Comparison of ENCODE assay signal across 2 cellular contexts in the genomic region with DNA sequence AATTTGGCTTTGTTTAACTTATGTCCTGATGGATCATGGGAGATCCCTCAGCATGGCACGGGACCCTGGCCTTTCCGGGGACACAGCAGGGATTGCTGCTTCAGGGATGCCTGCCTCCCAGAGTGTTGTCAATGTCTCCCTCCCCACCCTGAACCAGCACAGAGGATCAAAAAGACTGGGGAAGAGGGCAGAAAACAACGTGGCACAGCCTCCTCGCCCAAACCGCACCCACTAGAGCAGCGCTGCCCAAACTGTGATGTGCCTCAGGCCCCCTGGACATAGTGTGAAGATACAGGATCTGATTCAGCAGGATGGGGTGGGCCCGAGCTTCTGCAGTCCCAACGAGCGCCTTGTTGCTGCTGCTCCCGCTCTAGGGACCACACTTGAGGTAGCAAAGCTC.
TF ChIP-seq lines count a peak whose summit lies in the region.

No MANE protein-coding gene starts in this region.

TF ChIP-seq in HepG2, 621 proteins besides CTCF, POLR2A, EP300 and RAD21 (continued from another document):
- TF ChIP-seq, protein P1, sequence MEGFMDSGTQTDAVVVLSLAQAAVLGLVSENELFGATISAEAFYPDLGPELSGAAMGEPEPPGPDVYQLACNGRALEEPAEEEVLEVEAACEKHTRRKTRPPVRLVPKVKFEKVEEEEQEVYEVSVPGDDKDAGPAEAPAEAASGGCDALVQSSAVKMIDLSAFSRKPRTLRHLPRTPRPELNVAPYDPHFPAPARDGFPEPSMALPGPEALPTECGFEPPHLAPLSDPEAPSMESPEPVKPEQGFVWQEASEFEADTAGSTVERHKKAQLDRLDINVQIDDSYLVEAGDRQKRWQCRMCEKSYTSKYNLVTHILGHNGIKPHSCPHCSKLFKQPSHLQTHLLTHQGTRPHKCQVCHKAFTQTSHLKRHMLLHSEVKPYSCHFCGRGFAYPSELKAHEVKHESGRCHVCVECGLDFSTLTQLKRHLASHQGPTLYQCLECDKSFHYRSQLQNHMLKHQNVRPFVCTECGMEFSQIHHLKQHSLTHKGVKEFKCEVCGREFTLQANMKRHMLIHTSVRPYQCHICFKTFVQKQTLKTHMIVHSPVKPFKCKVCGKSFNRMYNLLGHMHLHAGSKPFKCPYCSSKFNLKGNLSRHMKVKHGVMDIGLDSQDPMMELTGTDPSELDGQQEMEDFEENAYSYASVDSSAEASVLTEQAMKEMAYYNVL (CRISPR knock-in tag; IDR thresholded peaks at IDR 0.05; ENCODE audit: borderline replicate concordance) = no peak
- TF ChIP-seq SPEN (CRISPR knock-in tag; IDR thresholded peaks at IDR 0.05; ENCODE audit: low read depth) = no peak
- no peak for TF ChIP-seq ZFP41 (CRISPR knock-in tag; IDR thresholded peaks at IDR 0.05; ENCODE audit: borderline replicate concordance)
- no peak for TF ChIP-seq NFYB (CRISPR knock-in tag; IDR thresholded peaks at IDR 0.05)
- no peak for TF ChIP-seq ZNF816 (CRISPR knock-in tag; IDR thresholded peaks at IDR 0.05; ENCODE audit: borderline replicate concordance)
- TF ChIP-seq ZBTB7A (CRISPR knock-in tag; IDR thresholded peaks at IDR 0.05) = no peak
- no peak for TF ChIP-seq CEBPB (IDR thresholded peaks at IDR 0.05; ENCODE audit: borderline replicate concordance, low read depth, low read length)
- TF ChIP-seq, protein P2, sequence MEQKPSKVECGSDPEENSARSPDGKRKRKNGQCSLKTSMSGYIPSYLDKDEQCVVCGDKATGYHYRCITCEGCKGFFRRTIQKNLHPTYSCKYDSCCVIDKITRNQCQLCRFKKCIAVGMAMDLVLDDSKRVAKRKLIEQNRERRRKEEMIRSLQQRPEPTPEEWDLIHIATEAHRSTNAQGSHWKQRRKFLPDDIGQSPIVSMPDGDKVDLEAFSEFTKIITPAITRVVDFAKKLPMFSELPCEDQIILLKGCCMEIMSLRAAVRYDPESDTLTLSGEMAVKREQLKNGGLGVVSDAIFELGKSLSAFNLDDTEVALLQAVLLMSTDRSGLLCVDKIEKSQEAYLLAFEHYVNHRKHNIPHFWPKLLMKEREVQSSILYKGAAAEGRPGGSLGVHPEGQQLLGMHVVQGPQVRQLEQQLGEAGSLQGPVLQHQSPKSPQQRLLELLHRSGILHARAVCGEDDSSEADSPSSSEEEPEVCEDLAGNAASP (CRISPR knock-in tag; IDR thresholded peaks at IDR 0.05; ENCODE audit: borderline replicate concordance) = no peak
- TF ChIP-seq ZNF543 (CRISPR knock-in tag; IDR thresholded peaks at IDR 0.05) = no peak
- TF ChIP-seq ZBTB3 (CRISPR knock-in tag; IDR thresholded peaks at IDR 0.05; ENCODE audit: borderline replicate concordance, low read depth) = no peak

TF ChIP-seq in GM23338, 12 proteins besides CTCF, POLR2A, EP300 and RAD21:
- TF ChIP-seq, protein P3, sequence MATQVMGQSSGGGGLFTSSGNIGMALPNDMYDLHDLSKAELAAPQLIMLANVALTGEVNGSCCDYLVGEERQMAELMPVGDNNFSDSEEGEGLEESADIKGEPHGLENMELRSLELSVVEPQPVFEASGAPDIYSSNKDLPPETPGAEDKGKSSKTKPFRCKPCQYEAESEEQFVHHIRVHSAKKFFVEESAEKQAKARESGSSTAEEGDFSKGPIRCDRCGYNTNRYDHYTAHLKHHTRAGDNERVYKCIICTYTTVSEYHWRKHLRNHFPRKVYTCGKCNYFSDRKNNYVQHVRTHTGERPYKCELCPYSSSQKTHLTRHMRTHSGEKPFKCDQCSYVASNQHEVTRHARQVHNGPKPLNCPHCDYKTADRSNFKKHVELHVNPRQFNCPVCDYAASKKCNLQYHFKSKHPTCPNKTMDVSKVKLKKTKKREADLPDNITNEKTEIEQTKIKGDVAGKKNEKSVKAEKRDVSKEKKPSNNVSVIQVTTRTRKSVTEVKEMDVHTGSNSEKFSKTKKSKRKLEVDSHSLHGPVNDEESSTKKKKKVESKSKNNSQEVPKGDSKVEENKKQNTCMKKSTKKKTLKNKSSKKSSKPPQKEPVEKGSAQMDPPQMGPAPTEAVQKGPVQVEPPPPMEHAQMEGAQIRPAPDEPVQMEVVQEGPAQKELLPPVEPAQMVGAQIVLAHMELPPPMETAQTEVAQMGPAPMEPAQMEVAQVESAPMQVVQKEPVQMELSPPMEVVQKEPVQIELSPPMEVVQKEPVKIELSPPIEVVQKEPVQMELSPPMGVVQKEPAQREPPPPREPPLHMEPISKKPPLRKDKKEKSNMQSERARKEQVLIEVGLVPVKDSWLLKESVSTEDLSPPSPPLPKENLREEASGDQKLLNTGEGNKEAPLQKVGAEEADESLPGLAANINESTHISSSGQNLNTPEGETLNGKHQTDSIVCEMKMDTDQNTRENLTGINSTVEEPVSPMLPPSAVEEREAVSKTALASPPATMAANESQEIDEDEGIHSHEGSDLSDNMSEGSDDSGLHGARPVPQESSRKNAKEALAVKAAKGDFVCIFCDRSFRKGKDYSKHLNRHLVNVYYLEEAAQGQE (IDR thresholded peaks at IDR 0.05; ENCODE audit: unreplicated experiment) = no peak
- TF ChIP-seq, protein P4, sequence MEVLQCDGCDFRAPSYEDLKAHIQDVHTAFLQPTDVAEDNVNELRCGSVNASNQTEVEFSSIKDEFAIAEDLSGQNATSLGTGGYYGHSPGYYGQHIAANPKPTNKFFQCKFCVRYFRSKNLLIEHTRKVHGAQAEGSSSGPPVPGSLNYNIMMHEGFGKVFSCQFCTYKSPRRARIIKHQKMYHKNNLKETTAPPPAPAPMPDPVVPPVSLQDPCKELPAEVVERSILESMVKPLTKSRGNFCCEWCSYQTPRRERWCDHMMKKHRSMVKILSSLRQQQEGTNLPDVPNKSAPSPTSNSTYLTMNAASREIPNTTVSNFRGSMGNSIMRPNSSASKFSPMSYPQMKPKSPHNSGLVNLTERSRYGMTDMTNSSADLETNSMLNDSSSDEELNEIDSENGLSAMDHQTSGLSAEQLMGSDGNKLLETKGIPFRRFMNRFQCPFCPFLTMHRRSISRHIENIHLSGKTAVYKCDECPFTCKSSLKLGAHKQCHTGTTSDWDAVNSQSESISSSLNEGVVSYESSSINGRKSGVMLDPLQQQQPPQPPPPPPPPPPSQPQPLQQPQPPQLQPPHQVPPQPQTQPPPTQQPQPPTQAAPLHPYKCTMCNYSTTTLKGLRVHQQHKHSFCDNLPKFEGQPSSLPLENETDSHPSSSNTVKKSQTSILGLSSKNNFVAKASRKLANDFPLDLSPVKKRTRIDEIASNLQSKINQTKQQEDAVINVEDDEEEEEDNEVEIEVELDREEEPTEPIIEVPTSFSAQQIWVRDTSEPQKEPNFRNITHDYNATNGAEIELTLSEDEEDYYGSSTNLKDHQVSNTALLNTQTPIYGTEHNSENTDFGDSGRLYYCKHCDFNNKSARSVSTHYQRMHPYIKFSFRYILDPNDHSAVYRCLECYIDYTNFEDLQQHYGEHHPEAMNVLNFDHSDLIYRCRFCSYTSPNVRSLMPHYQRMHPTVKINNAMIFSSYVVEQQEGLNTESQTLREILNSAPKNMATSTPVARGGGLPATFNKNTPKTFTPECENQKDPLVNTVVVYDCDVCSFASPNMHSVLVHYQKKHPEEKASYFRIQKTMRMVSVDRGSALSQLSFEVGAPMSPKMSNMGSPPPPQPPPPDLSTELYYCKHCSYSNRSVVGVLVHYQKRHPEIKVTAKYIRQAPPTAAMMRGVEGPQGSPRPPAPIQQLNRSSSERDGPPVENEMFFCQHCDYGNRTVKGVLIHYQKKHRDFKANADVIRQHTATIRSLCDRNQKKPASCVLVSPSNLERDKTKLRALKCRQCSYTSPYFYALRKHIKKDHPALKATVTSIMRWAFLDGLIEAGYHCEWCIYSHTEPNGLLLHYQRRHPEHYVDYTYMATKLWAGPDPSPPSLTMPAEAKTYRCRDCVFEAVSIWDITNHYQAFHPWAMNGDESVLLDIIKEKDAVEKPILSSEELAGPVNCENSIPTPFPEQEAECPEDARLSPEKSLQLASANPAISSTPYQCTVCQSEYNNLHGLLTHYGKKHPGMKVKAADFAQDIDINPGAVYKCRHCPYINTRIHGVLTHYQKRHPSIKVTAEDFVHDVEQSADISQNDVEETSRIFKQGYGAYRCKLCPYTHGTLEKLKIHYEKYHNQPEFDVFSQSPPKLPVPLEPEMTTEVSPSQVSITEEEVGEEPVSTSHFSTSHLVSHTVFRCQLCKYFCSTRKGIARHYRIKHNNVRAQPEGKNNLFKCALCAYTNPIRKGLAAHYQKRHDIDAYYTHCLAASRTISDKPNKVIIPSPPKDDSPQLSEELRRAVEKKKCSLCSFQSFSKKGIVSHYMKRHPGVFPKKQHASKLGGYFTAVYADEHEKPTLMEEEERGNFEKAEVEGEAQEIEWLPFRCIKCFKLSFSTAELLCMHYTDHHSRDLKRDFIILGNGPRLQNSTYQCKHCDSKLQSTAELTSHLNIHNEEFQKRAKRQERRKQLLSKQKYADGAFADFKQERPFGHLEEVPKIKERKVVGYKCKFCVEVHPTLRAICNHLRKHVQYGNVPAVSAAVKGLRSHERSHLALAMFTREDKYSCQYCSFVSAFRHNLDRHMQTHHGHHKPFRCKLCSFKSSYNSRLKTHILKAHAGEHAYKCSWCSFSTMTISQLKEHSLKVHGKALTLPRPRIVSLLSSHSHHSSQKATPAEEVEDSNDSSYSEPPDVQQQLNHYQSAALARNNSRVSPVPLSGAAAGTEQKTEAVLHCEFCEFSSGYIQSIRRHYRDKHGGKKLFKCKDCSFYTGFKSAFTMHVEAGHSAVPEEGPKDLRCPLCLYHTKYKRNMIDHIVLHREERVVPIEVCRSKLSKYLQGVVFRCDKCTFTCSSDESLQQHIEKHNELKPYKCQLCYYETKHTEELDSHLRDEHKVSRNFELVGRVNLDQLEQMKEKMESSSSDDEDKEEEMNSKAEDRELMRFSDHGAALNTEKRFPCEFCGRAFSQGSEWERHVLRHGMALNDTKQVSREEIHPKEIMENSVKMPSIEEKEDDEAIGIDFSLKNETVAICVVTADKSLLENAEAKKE (CRISPR knock-in tag; IDR thresholded peaks at IDR 0.05) = no peak
- TF ChIP-seq JUNB (IDR thresholded peaks at IDR 0.05; ENCODE audit: unreplicated experiment) = no peak
- TF ChIP-seq STAT1 (IDR thresholded peaks at IDR 0.05; ENCODE audit: unreplicated experiment) = no peak
- TF ChIP-seq ZNF114 (CRISPR knock-in tag; IDR thresholded peaks at IDR 0.05) = no peak
- no peak for TF ChIP-seq EZH2phosphoT487 (IDR thresholded peaks at IDR 0.05; ENCODE audit: unreplicated experiment)
- TF ChIP-seq, protein P5, sequence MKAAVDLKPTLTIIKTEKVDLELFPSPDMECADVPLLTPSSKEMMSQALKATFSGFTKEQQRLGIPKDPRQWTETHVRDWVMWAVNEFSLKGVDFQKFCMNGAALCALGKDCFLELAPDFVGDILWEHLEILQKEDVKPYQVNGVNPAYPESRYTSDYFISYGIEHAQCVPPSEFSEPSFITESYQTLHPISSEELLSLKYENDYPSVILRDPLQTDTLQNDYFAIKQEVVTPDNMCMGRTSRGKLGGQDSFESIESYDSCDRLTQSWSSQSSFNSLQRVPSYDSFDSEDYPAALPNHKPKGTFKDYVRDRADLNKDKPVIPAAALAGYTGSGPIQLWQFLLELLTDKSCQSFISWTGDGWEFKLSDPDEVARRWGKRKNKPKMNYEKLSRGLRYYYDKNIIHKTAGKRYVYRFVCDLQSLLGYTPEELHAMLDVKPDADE (IDR thresholded peaks at IDR 0.05) = no peak
- no peak for TF ChIP-seq CREB1 (CRISPR knock-in tag; IDR thresholded peaks at IDR 0.05; ENCODE audit: low read depth)
- TF ChIP-seq NANOG (IDR thresholded peaks at IDR 0.05; ENCODE audit: borderline replicate concordance) = no peak
- TF ChIP-seq POLR2AphosphoS5 (IDR thresholded peaks at IDR 0.05; ENCODE audit: low read depth) = no peak
- TF ChIP-seq EZH2 (IDR thresholded peaks at IDR 0.05; ENCODE audit: low read depth, unreplicated experiment) = no peak
TF ChIP-seq in GM23338: peak in this region for 0.
